In the genomic region with DNA sequence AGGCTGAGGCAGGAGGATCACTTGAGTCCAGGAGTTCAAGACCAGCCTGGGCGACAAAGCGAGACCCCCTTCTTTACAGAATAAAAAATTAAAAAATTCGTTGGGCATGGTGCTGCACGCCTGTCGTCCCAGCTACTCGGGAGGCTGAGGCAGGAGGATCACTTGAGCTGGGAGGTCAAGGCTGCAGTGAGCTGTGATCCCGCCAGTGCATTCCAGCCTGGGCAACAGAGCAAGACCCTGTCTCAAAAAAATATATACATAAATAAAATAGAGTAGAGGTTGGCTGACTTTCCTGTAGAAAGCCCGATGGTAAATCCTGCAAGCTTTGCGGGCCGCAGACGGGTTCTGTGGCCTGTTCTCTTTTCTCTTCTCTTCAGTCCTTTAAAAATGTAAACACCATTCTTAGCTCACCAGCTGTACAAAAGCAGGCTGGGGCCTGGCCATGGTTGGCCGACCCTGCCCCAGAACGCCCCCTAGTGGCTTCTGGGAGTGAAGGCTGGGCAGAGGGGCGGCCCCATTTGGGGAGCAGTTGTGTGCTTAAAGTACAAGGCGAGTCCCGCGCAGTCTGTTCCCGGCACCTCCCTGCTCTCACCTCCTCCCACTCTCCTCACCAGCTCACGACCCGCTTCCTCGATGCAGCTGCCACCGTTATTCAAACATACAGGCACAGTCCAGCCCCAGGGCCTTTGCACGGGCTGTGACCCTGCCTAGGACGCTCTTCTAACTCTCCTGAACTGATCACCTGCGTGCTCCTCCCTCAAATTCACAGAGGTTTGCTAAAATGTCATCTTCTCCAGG, we compare ENCODE assay signal across 8 cellular contexts.
A peak's percentile ranks its signal among the peaks of the same experiment; 100 is the strongest.
DNase-seq lines count a peak whose midpoint lies in the region; ATAC-seq and TF ChIP-seq lines count a peak whose summit lies in the region.
"Not testable (repeated sequence)": the region's sequence is repeated elsewhere in the genome, so short reads cannot be mapped to it uniquely, and the experiment has no call there.

No MANE protein-coding gene starts in this region.

- TF ChIP-seq CTCF in BJ (IDR thresholded peaks at IDR 0.05; ENCODE audit: insufficient read depth, low read depth, low read length): peak; percentile 73

- not testable (repeated sequence) for H3K9me3 ChIP-seq in SJCRH30 (replicated peaks)

- H3K27me3 Mint-ChIP-seq in effector memory CD8-positive, alpha-beta T cell: not testable (repeated sequence)

- not testable (repeated sequence) for H3K4me1 ChIP-seq in SJCRH30

- not testable (repeated sequence) for H3K9me3 Mint-ChIP-seq in effector memory CD8-positive, alpha-beta T cell

- peak; percentile 50 for ATAC-seq in GM19397 (IDR thresholded peaks at IDR 0.05; ENCODE audit: unreplicated experiment)
- peak; percentile 77 for ATAC-seq in effector memory CD8-positive, alpha-beta T cell (replicated peaks)
- ATAC-seq in left lobe of liver: peak; percentile 46

- peaks cover 21% of the 10 kb centered on the region for H3K36me3 Mint-ChIP-seq in effector memory CD8-positive, alpha-beta T cell (ENCODE audit: insufficient read depth)

- H3K27me3 ChIP-seq in BJ (ENCODE audit: control insufficient read depth, insufficient read depth, low read length); SJCRH30: not testable (repeated sequence)

- peaks cover 26 to 34% of the 10 kb centered on the region in 2 donors for H3K4me1 Mint-ChIP-seq in effector memory CD8-positive, alpha-beta T cell (ENCODE audit: low read depth in 2 of 2)

- H3K4me3 ChIP-seq in BJ (ENCODE audit: low read depth, low read length); SJCRH30: not testable (repeated sequence)

- not testable (repeated sequence) for H3K4me3 Mint-ChIP-seq in effector memory CD8-positive, alpha-beta T cell

- H3K36me3 ChIP-seq in BJ (ENCODE audit: control insufficient read depth, insufficient read depth, low read length); SJCRH30: not testable (repeated sequence)

- peak overlapping the region in 1 of 2 donors; percentile 51 for H3K27ac Mint-ChIP-seq in effector memory CD8-positive, alpha-beta T cell

- POLR2A ChIA-PET in BJ (lab: Charles Lee): not testable (repeated sequence)

- not testable (repeated sequence) for DNase-seq in BJ (ENCODE audit: low read depth); left lobe of liver (ENCODE audit: low spot score)
- DNase-seq in Kasumi-1 (lab: John Stamatoyannopoulos, UW) (peak; percentile 50 to 55), SJCRH30 (peak; percentile 67 to 70)
- DNase-seq in activated T-cell treated with anti-CD3 and anti-CD28 coated beads, Interleukin-2, amount 50 U/mL, for 48 hours: peak; percentile 76 to 78
- peak; percentile 46 to 52 (median 50) for DNase-seq in effector memory CD8-positive, alpha-beta T cell
- DNase-seq in stimulated activated CD4-positive, alpha-beta T cell treated with anti-CD3 and anti-CD28 coated beads, Interleukin-2, amount 100 ng/mL, for 24 hours: peak; percentile 49 to 57

- not testable (repeated sequence) for H3K27ac ChIP-seq in SJCRH30

- CTCF ChIA-PET in BJ (lab: Yijun Ruan, JAX): interaction anchor here (0.8 to 2.5 kb wide), 5 partner anchors 11 to 610 kb away, joined by 3 to 10 read pairs (median 4); a partner anchor contains a TSS
